Comparison of ENCODE assay signal across 11 cellular contexts in the genomic region with DNA sequence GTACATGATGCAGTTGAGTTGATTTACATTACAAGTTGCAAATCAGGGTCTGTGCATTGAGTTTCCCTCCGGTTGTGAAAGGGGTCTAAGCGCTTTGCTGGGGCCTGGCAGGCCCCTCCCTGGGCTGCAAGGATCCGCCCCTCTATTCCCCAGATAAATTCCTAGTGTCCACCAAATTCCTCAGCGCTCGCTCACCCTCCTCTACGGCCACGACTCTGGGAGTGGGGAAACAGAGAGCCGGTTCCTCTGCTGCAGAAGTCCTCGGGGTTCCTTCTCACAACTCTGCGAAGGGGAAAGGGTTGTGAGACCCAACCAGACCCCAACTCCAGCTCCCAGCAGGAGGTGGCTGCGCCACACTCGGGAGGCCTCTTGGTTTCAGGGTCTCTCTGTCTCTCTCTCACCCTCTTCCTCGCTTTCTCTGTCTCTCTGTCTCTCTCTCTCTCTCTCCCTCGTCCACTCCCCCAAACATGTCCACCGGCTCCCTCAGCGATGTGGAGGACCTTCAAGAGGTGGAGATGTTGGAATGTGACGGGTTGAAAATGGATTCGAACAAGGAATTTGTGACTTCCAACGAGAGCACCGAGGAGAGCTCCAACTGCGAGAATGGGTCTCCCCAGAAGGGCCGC. TPM values are rescaled to one million over a fixed set of nuclear protein-coding genes. Genes with fewer than 3 reads are reported as not detected.
DNase-seq lines count a peak whose midpoint lies in the region; ATAC-seq and TF ChIP-seq lines count a peak whose summit lies in the region.
"Had no signal": no experiment of that assay in that cellular context is flagged by ENCODE, and none has a peak within 500 bp of the region (broad histone marks: within the 10 kb centered on the region; RNA-seq: fewer than 3 reads in every experiment).

A gene (plus strand): TSS at position 183 of the 626 bp plus-strand sequence. CDS start 285 bp downstream, at position 468.

- no peak for TF ChIP-seq EP300 in gastroesophageal sphincter (IDR thresholded peaks at IDR 0.05)

- DNase-seq in ACHN (peak; percentile 3), Peyer's patch (peak in 2 of 3 donors; percentile 53 to 54), nephron progenitor cell (peak; percentile 61), NCI-H2171 (lab: John Stamatoyannopoulos, UW) (no peak), germinal center (ENCODE audit: low spot score) (no peak), HT-29 (ENCODE audit: low spot score) (no peak)
- DNase-seq in activated CD4-positive, alpha-beta T cell treated with anti-CD3 and anti-CD28 coated beads, Interleukin-2, amount 50 U/mL, for 1 hour: no peak
- DNase-seq: head of caudate nucleus, NCI-H1105, WERI-Rb-1 had no signal

- peak; percentile 88 for ATAC-seq in gastroesophageal sphincter

- H3K27me3 ChIP-seq in Peyer's patch (peaks cover 0 to 5% of the 10 kb centered on the region in 2 donors), gastroesophageal sphincter (peaks cover 46% of the 10 kb centered on the region)

- peaks cover 0 to 6% (median 2%) of the 10 kb centered on the region in 4 donors for H3K4me1 ChIP-seq in Peyer's patch
- H3K4me1 ChIP-seq in gastroesophageal sphincter: peaks cover 0 to 47% (median 11%) of the 10 kb centered on the region in 3 donors

- peaks cover 73% of the 10 kb centered on the region for H3K4me1 Mint-ChIP-seq in nephron progenitor cell

- TF ChIP-seq CTCF in Peyer's patch (IDR thresholded peaks at IDR 0.05) (no peak), gastroesophageal sphincter (IDR thresholded peaks at IDR 0.05) (no peak), nephron progenitor cell (IDR thresholded peaks at IDR 0.05) (no peak)

- 0 to 12% methylated on average over 3 of the region's 22 CpGs for WGBS in gastroesophageal sphincter (ENCODE audit: low coverage in 1 of 2), 2 donors

- H3K27me3 Mint-ChIP-seq in nephron progenitor cell (ENCODE audit: low read depth, poor library complexity): peaks cover 79% of the 10 kb centered on the region

- in situ Hi-C loops in ACHN (cut with HindIII; ENCODE audit: low pct_ligation_motif_present, low pct_unique_long_range_greater_than_20kb, low sequenced_read_pairs): no loop called here

- H3K27ac ChIP-seq in Peyer's patch: peak within 1 kb of the TSS; percentile 72 to 88 (median 79)
- peak within 1 kb of the TSS; percentile 64 to 93 (median 90) for H3K27ac ChIP-seq in gastroesophageal sphincter
- H3K27ac ChIP-seq: WERI-Rb-1 had no signal

- H3K27ac Mint-ChIP-seq in nephron progenitor cell: peak within 1 kb of the TSS; percentile 83

- H3K4me3 ChIP-seq in Peyer's patch: peak within 1 kb of the TSS; percentile 33 to 56 (median 45)
- H3K4me3 ChIP-seq in gastroesophageal sphincter: peak within 1 kb of the TSS; percentile 56 to 62

- H3K9me3 ChIP-seq in Peyer's patch: no peaks in the 10 kb centered on the region
- no peaks in the 10 kb centered on the region for H3K9me3 ChIP-seq in gastroesophageal sphincter

- no peaks in the 10 kb centered on the region for H3K9me3 Mint-ChIP-seq in nephron progenitor cell

- peak within 1 kb of the TSS; percentile 89 for H3K4me3 Mint-ChIP-seq in nephron progenitor cell

- H3K36me3 Mint-ChIP-seq in nephron progenitor cell (ENCODE audit: low read depth): no peaks in the 10 kb centered on the region

- TF ChIP-seq POLR2A in Peyer's patch (IDR thresholded peaks at IDR 0.05) (peak; percentile 26 to 32), gastroesophageal sphincter (IDR thresholded peaks at IDR 0.05) (peak; percentile 76 to 78)

- H3K36me3 ChIP-seq in Peyer's patch (no peaks in the 10 kb centered on the region), gastroesophageal sphincter (no peaks in the 10 kb centered on the region)
- H3K36me3 ChIP-seq: WERI-Rb-1 had no signal

RNA-seq across cellular contexts. Expression of the gene that starts here (rescaled TPM):
- total RNA-seq in Peyer's patch (10 to 100 TPM in 1 of 4 donors, 1 to 10 TPM in 3; 2.5 to 29.7 (median 4.7) TPM), gastroesophageal sphincter (10 to 100 TPM; 13.5 to 36.9 (median 22.2) TPM)
- 0.37 and 0.76 TPM in 2 replicates for total RNA-seq in HT-29 (2014; rRNA removed; shearing (Covaris generic))

Comparison
In these comparisons a context has a peak if more than half of its experiments do, and no peak if none do; other contexts are left out.
1. DNase-seq: peak in ACHN (single experiment), Peyer's patch (2 of 3) and nephron progenitor cell (single experiment); none in NCI-H2171 (single experiment), germinal center (single experiment), HT-29 (single experiment) and activated CD4-positive, alpha-beta T cell treated with anti-CD3 and anti-CD28 coated beads, Interleukin-2, amount 50 U/mL, for 1 hour (single experiment).